ENCODE assay signal across 10 cellular contexts in genomic region chr9:16207161-16207560, GRCh38.
A peak's percentile ranks its signal among the peaks of the same experiment; 100 is the strongest.
DNase-seq lines count a peak whose midpoint lies in the region; ATAC-seq and TF ChIP-seq lines count a peak whose summit lies in the region.
"Had no signal": no experiment of that assay in that cellular context is flagged by ENCODE, and none has a peak within 500 bp of the region (broad histone marks: within the 10 kb centered on the region; RNA-seq: fewer than 3 reads in every experiment).

No MANE protein-coding gene starts in this region.

- peaks cover 9 to 13% of the 10 kb centered on the region in 2 donors for H3K9me3 Mint-ChIP-seq in activated naive CD4-positive, alpha-beta T cell treated with anti-CD3 and anti-CD28 coated beads, Interleukin-2, amount 50 U/mL, for 72 hours
- peaks cover 10% of the 10 kb centered on the region for H3K9me3 Mint-ChIP-seq in activated naive CD4-positive, alpha-beta T cell treated with anti-CD3 and anti-CD28 coated beads, Interleukin-2, amount 10 ng/mL, durations not matched to agents 7 days and 5 days

- H3K27me3 Mint-ChIP-seq in activated naive CD4-positive, alpha-beta T cell treated with anti-CD3 and anti-CD28 coated beads, Interleukin-2, amount 10 ng/mL, durations not matched to agents 7 days and 5 days, result no peaks in the 10 kb centered on the region
- H3K27me3 Mint-ChIP-seq: CD8-positive, alpha-beta memory T cell; memory B cell had no signal

- in situ Hi-C loops in SK-MEL-5 (cut with HindIII; ENCODE audit: low pct_unique_long_range_greater_than_20kb, low sequenced_read_pairs), result no loop called here

- intact Hi-C loops in left ventricle myocardium inferior (cut with micrococcal nuclease), result no loop called here
- intact Hi-C loops in uterus (cut with DNase I; ENCODE audit: low total_unique reads), result no loop called here

- DNase-seq in activated naive CD4-positive, alpha-beta T cell treated with anti-CD3 and anti-CD28 coated beads, Interleukin-2, amount 50 U/mL, for 72 hours (ENCODE audit: low spot score in 2 of 2), result peak in 1 of 2 donors; percentile 5
- no peak for DNase-seq in activated naive CD4-positive, alpha-beta T cell treated with anti-CD3 and anti-CD28 coated beads, Interleukin-2, amount 10 ng/mL, durations not matched to agents 7 days and 5 days
- DNase-seq in SK-MEL-5 (ENCODE audit: low read depth, low spot score) (peak; percentile 38), left ventricle myocardium inferior (peak; percentile 50), uterus (peak; percentile 71 to 75), SKM-1 (lab: John Stamatoyannopoulos, UW; ENCODE audit: unreplicated experiment) (no peak), DMS79 treated with DMSO at 0.1 percent for 48 hours (lab: John Stamatoyannopoulos, UW) (no peak)

- H3K36me3 ChIP-seq in left ventricle myocardium inferior, result no peaks in the 10 kb centered on the region
- no peaks in the 10 kb centered on the region for H3K36me3 ChIP-seq in uterus

- H3K27me3 ChIP-seq in left ventricle myocardium inferior (ENCODE audit: low read depth), result no peaks in the 10 kb centered on the region
- H3K27me3 ChIP-seq in uterus, result no peaks in the 10 kb centered on the region

- no peaks in the 10 kb centered on the region for H3K9me3 ChIP-seq in left ventricle myocardium inferior (replicated peaks)
- no peaks in the 10 kb centered on the region for H3K9me3 ChIP-seq in uterus

- TF ChIP-seq POLR2A in uterus (IDR thresholded peaks at IDR 0.05), result peak in 1 of 2 donors; percentile 15

- no peak overlapping the region for H3K4me3 Mint-ChIP-seq in activated naive CD4-positive, alpha-beta T cell treated with anti-CD3 and anti-CD28 coated beads, Interleukin-2, amount 10 ng/mL, durations not matched to agents 7 days and 5 days
- H3K4me3 Mint-ChIP-seq: CD8-positive, alpha-beta memory T cell; memory B cell had no signal

- H3K27ac ChIP-seq in left ventricle myocardium inferior (replicated peaks) (no peak overlapping the region), uterus (peak overlapping the region; percentile 63 to 69)

- no peak for TF ChIP-seq CTCF in left ventricle myocardium inferior (IDR thresholded peaks at IDR 0.05; ENCODE audit: borderline replicate concordance)
- TF ChIP-seq CTCF in uterus (IDR thresholded peaks at IDR 0.05), result no peak

- no peaks in the 10 kb centered on the region for H3K4me1 ChIP-seq in left ventricle myocardium inferior
- H3K4me1 ChIP-seq in uterus, result no peaks in the 10 kb centered on the region

- H3K4me3 ChIP-seq in left ventricle myocardium inferior (no peak overlapping the region), uterus (peak overlapping the region; percentile 12 to 17)

- H3K27ac Mint-ChIP-seq in activated naive CD4-positive, alpha-beta T cell treated with anti-CD3 and anti-CD28 coated beads, Interleukin-2, amount 50 U/mL, for 72 hours, result peak overlapping the region in 1 of 2 donors; percentile 64
- no peak overlapping the region for H3K27ac Mint-ChIP-seq in activated naive CD4-positive, alpha-beta T cell treated with anti-CD3 and anti-CD28 coated beads, Interleukin-2, amount 10 ng/mL, durations not matched to agents 7 days and 5 days
- H3K27ac Mint-ChIP-seq: CD8-positive, alpha-beta memory T cell; memory B cell had no signal

- no peaks in the 10 kb centered on the region for H3K4me1 Mint-ChIP-seq in activated naive CD4-positive, alpha-beta T cell treated with anti-CD3 and anti-CD28 coated beads, Interleukin-2, amount 10 ng/mL, durations not matched to agents 7 days and 5 days
- H3K4me1 Mint-ChIP-seq: memory B cell had no signal

- ATAC-seq in activated naive CD4-positive, alpha-beta T cell treated with anti-CD3 and anti-CD28 coated beads, Interleukin-2, amount 50 U/mL, for 72 hours, result peak; percentile 56 to 58
- no peak for ATAC-seq in HG03025 (IDR thresholded peaks at IDR 0.05; ENCODE audit: low FRiP score, unreplicated experiment)

- CTCF ChIA-PET in activated naive CD4-positive, alpha-beta T cell treated with anti-CD3 and anti-CD28 coated beads, Interleukin-2, amount 10 ng/mL, durations not matched to agents 7 days and 5 days (lab: Charles Lee), result no interaction called here

- H3K36me3 Mint-ChIP-seq in activated naive CD4-positive, alpha-beta T cell treated with anti-CD3 and anti-CD28 coated beads, Interleukin-2, amount 50 U/mL, for 72 hours, result no peaks in the 10 kb centered on the region
- H3K36me3 Mint-ChIP-seq in activated naive CD4-positive, alpha-beta T cell treated with anti-CD3 and anti-CD28 coated beads, Interleukin-2, amount 10 ng/mL, durations not matched to agents 7 days and 5 days, result no peaks in the 10 kb centered on the region
- H3K36me3 Mint-ChIP-seq: CD8-positive, alpha-beta memory T cell; memory B cell had no signal

Comparison
In these comparisons a context has a peak if more than half of its experiments do, and no peak if none do; other contexts are left out.
1. DNase-seq: peak in SK-MEL-5 (single experiment), left ventricle myocardium inferior (single experiment) and uterus (2 of 2); none in activated naive CD4-positive, alpha-beta T cell treated with anti-CD3 and anti-CD28 coated beads, Interleukin-2, amount 10 ng/mL, durations not matched to agents 7 days and 5 days (single experiment), SKM-1 (single experiment) and DMS79 treated with DMSO at 0.1 percent for 48 hours (single experiment).